In the genomic region with DNA sequence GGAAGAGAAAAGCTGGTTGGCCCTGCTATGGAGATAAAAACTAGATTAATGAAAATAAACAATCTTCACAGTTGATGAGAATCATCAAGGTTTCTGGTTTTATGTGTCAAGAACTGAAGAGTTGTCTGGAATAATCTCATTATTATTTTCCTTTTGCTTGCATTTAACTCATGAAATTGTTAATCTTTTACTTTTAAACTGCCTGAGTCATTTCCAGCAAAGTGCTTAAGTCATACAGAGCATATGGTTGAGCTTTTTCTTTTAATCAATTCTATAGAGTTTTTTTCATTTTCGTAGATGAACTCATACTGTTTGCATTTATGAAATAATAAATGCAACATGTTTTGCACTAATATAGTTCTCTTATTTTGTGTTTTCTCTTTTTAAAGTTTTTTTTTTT, we compare ENCODE assay signal across 21 cellular contexts.
A peak's percentile ranks its signal among the peaks of the same experiment; 100 is the strongest.
DNase-seq lines count a peak whose midpoint lies in the region; ATAC-seq, FAIRE-seq and TF ChIP-seq lines count a peak whose summit lies in the region.
"Had no signal": no experiment of that assay in that cellular context is flagged by ENCODE, and none has a peak within 500 bp of the region (broad histone marks: within the 10 kb centered on the region; RNA-seq: fewer than 3 reads in every experiment).

No MANE protein-coding gene starts in this region.

- ATAC-seq in stimulated activated memory B cell treated with anti-CD40 and anti-IgM and Interleukin-4, amounts not matched to agents 10 μg/mL and 1 μg/mL and 100 μg/mL, for 72 hours: no peak
- ATAC-seq: CD8-positive, alpha-beta T cell had no signal

- H3K27me3 ChIP-seq in kidney epithelial cell (ENCODE audit: control insufficient read depth, insufficient read depth, low read length) (no peaks in the 10 kb centered on the region), MM.1S (replicated peaks; ENCODE audit: insufficient read depth, low read length) (no peaks in the 10 kb centered on the region)
- H3K27me3 ChIP-seq: BLaER1 had no signal

- no peak overlapping the region for H3K4me3 Mint-ChIP-seq in stimulated activated memory B cell treated with anti-CD40 and anti-IgM and Interleukin-4, amounts not matched to agents 10 μg/mL and 1 μg/mL and 100 μg/mL, for 72 hours
- H3K4me3 Mint-ChIP-seq: B cell; CD4-positive, CD25-positive, alpha-beta regulatory T cell; CD8-positive, alpha-beta T cell had no signal

- H3K36me3 ChIP-seq in kidney epithelial cell (ENCODE audit: control insufficient read depth, insufficient read depth, low read length) (no peaks in the 10 kb centered on the region), MM.1S (replicated peaks; ENCODE audit: insufficient read depth, low read length) (no peaks in the 10 kb centered on the region)
- H3K36me3 ChIP-seq: BLaER1 had no signal

- no peaks in the 10 kb centered on the region for H3F3A ChIP-seq in MM.1S (ENCODE audit: insufficient read depth, low read length)

- H3K9me2 ChIP-seq in MM.1S (replicated peaks; ENCODE audit: insufficient read depth, low read length): no peaks in the 10 kb centered on the region

- H3K4me1 Mint-ChIP-seq in stimulated activated memory B cell treated with anti-CD40 and anti-IgM and Interleukin-4, amounts not matched to agents 10 μg/mL and 1 μg/mL and 100 μg/mL, for 72 hours: no peaks in the 10 kb centered on the region
- H3K4me1 Mint-ChIP-seq: B cell; CD4-positive, CD25-positive, alpha-beta regulatory T cell had no signal

- H4K20me1 ChIP-seq in MM.1S (ENCODE audit: insufficient read depth, low read length): no peaks in the 10 kb centered on the region
- H4K20me1 ChIP-seq: BLaER1 had no signal

- no peaks in the 10 kb centered on the region for H3K27me3 Mint-ChIP-seq in stimulated activated memory B cell treated with anti-CD40 and anti-IgM and Interleukin-4, amounts not matched to agents 10 μg/mL and 1 μg/mL and 100 μg/mL, for 72 hours
- H3K27me3 Mint-ChIP-seq: B cell; CD4-positive, CD25-positive, alpha-beta regulatory T cell had no signal

- FAIRE-seq in RCC 7860 (lab: Jason Lieb, UNC) (peak; percentile 91), frontal cortex (lab: Jason Lieb, UNC) (no peak)
- FAIRE-seq: D721Med, G401.6, GM12892 had no signal

- no peak overlapping the region for H3K4me2 ChIP-seq in MM.1S (ENCODE audit: low read depth, low read length)
- H3K4me2 ChIP-seq: BLaER1 had no signal

- H3K9me3 ChIP-seq in MM.1S (replicated peaks; ENCODE audit: insufficient read depth, low read length): no peaks in the 10 kb centered on the region
- H3K9me3 ChIP-seq: BLaER1, Caco-2 had no signal

- peaks cover 10% of the 10 kb centered on the region for H3K9me3 Mint-ChIP-seq in stimulated activated memory B cell treated with anti-CD40 and anti-IgM and Interleukin-4, amounts not matched to agents 10 μg/mL and 1 μg/mL and 100 μg/mL, for 72 hours

- H3K79me2 ChIP-seq in MM.1S (ENCODE audit: low read length): no peaks in the 10 kb centered on the region

- H3K4me3 ChIP-seq in kidney epithelial cell (ENCODE audit: low read depth, low read length) (no peak overlapping the region), MM.1S (ENCODE audit: low read length) (no peak overlapping the region)
- H3K4me3 ChIP-seq: BLaER1 had no signal

- no peak overlapping the region for H2AFZ ChIP-seq in MM.1S (ENCODE audit: low read length)

- DNase-seq in RCC 7860 (ENCODE audit: low spot score) (peak; percentile 18), kidney epithelial cell (ENCODE audit: low read depth) (peak; percentile 12), renal cortical epithelial cell (ENCODE audit: low read depth) (peak; percentile 51), NCI-H1105 (lab: John Stamatoyannopoulos, UW) (no peak), frontal cortex (ENCODE audit: low spot score in 2 of 2) (no peak), MM.1S (no peak)
- DNase-seq: Caco-2; CD4-positive, CD25-positive, alpha-beta regulatory T cell; CD8-positive, alpha-beta T cell; DMS 273 treated with DMSO at 0.1 percent for 48 hours; DMS79 treated with DMSO at 0.1 percent for 48 hours; GOT3; H7; HCEC 1CT had no signal

- H3K27ac Mint-ChIP-seq in stimulated activated memory B cell treated with anti-CD40 and anti-IgM and Interleukin-4, amounts not matched to agents 10 μg/mL and 1 μg/mL and 100 μg/mL, for 72 hours: no peak overlapping the region
- H3K27ac Mint-ChIP-seq: B cell; CD4-positive, CD25-positive, alpha-beta regulatory T cell; CD8-positive, alpha-beta T cell had no signal

- no peaks in the 10 kb centered on the region for H3K36me3 Mint-ChIP-seq in stimulated activated memory B cell treated with anti-CD40 and anti-IgM and Interleukin-4, amounts not matched to agents 10 μg/mL and 1 μg/mL and 100 μg/mL, for 72 hours
- H3K36me3 Mint-ChIP-seq: CD4-positive, CD25-positive, alpha-beta regulatory T cell; CD8-positive, alpha-beta T cell had no signal

- no peaks in the 10 kb centered on the region for H3K4me1 ChIP-seq in MM.1S (ENCODE audit: low read length)
- H3K4me1 ChIP-seq: BLaER1, Caco-2 had no signal

- no peak overlapping the region for H3K9ac ChIP-seq in MM.1S (ENCODE audit: low read length)
- H3K9ac ChIP-seq: BLaER1 had no signal

- TF ChIP-seq CTCF in kidney epithelial cell (IDR thresholded peaks at IDR 0.05; ENCODE audit: insufficient read depth, low read length, poor library complexity, severe bottlenecking) (no peak), MM.1S (IDR thresholded peaks at IDR 0.05; ENCODE audit: low read length) (no peak)

- no peak overlapping the region for H3K27ac ChIP-seq in MM.1S (ENCODE audit: low read length)
- H3K27ac ChIP-seq: BLaER1, C4-2B had no signal

Comparison
In these comparisons a context has a peak if more than half of its experiments do, and no peak if none do; other contexts are left out.
1. DNase-seq: peak in RCC 7860 (single experiment), kidney epithelial cell (single experiment) and renal cortical epithelial cell (single experiment); none in NCI-H1105 (single experiment), frontal cortex (0 of 2) and MM.1S (single experiment).